ENCODE assay signal across 13 cellular contexts in genomic region chr4:8507251-8507570, GRCh38.
DNase-seq lines count a peak whose midpoint lies in the region; ATAC-seq and TF ChIP-seq lines count a peak whose summit lies in the region.
"Had no signal": no experiment of that assay in that cellular context is flagged by ENCODE, and none has a peak within 500 bp of the region (broad histone marks: within the 10 kb centered on the region; RNA-seq: fewer than 3 reads in every experiment).

No MANE protein-coding gene starts in this region.

- peak overlapping the region in 1 of 3 experiments; percentile 62; a peak in 2 of 7 replicates for H3K27ac Mint-ChIP-seq in H9
- H3K27ac Mint-ChIP-seq: activated naive CD8-positive, alpha-beta T cell treated with anti-CD3 and anti-CD28 coated beads, Interleukin-2, amount 10 ng/mL, durations not matched to agents 7 days and 5 days; CD4-positive, CD25-positive, alpha-beta regulatory T cell had no signal

- H3K9ac ChIP-seq in H9 (ENCODE audit: extremely low read depth, insufficient read length, low read length): no peak overlapping the region
- no peak overlapping the region for H3K9ac ChIP-seq in mesendoderm (ENCODE audit: low read length)

- H3K9me3 Mint-ChIP-seq in H9: peaks cover 0 to 4% of the 10 kb centered on the region in 2 experiments
- H3K9me3 Mint-ChIP-seq: activated naive CD8-positive, alpha-beta T cell treated with anti-CD3 and anti-CD28 coated beads, Interleukin-2, amount 10 ng/mL, durations not matched to agents 7 days and 5 days had no signal

- no peak overlapping the region for H2BK120ac ChIP-seq in H9 (ENCODE audit: low read depth, low read length, poor library complexity, severe bottlenecking)
- no peak overlapping the region for H2BK120ac ChIP-seq in mesendoderm (ENCODE audit: low read depth, low read length)

- H3K4me1 Mint-ChIP-seq in H9: peaks cover 36 to 41% of the 10 kb centered on the region in 2 experiments
- H3K4me1 Mint-ChIP-seq: activated naive CD8-positive, alpha-beta T cell treated with anti-CD3 and anti-CD28 coated beads, Interleukin-2, amount 10 ng/mL, durations not matched to agents 7 days and 5 days; CD4-positive, CD25-positive, alpha-beta regulatory T cell had no signal

- no CpG with 5 or more reads among the region's 12 CpGs for WGBS in H9 (ENCODE audit: extremely low coverage, insufficient read length, low lambda C conversion rate)
- WGBS in mesendoderm (ENCODE audit: extremely low coverage, insufficient coverage, low lambda C conversion rate): no CpG with 5 or more reads among the region's 12 CpGs

- no peak overlapping the region for H3T11ph ChIP-seq in H9 (ENCODE audit: low read length)

- H3K79me2 ChIP-seq in H9 (ENCODE audit: insufficient read depth, low read length) (no peaks in the 10 kb centered on the region), mesendoderm (ENCODE audit: control insufficient read depth, insufficient read depth, low read length) (no peaks in the 10 kb centered on the region)

- no peak overlapping the region for H2BK20ac ChIP-seq in H9 (ENCODE audit: low read depth, low read length, poor library complexity, severe bottlenecking)

- no peaks in the 10 kb centered on the region for H3K23me2 ChIP-seq in H9 (ENCODE audit: insufficient read length, low read depth, low read length, poor library complexity, severe bottlenecking)

- H4K91ac ChIP-seq in H9 (ENCODE audit: insufficient read length, low read depth, low read length): no peak overlapping the region

- H3K4me3 Mint-ChIP-seq in H9: no peak overlapping the region
- H3K4me3 Mint-ChIP-seq: activated naive CD8-positive, alpha-beta T cell treated with anti-CD3 and anti-CD28 coated beads, Interleukin-2, amount 10 ng/mL, durations not matched to agents 7 days and 5 days; CD4-positive, CD25-positive, alpha-beta regulatory T cell had no signal

- H3K4me1 ChIP-seq in H9 (ENCODE audit: insufficient read depth, low read length) (no peaks in the 10 kb centered on the region; the same call in 1 of the 2 replicates), mesendoderm (ENCODE audit: control insufficient read depth, low read depth, low read length) (peaks cover 3% of the 10 kb centered on the region)

- no peak overlapping the region for H3K4me3 ChIP-seq in mesendoderm (ENCODE audit: low read length)

- CTCF ChIA-PET in GM10248 (lab: Yijun Ruan, JAX): no interaction called here

- H3K27ac ChIP-seq in H9 (ENCODE audit: insufficient read length, low read depth, low read length) (no peak overlapping the region), cingulate gyrus (ENCODE audit: low read depth, low read length) (peak overlapping the region; percentile 58), mesendoderm (ENCODE audit: low read depth, low read length) (no peak overlapping the region), temporal lobe (ENCODE audit: low read depth, low read length) (peak overlapping the region; percentile 57)

- no peak for ATAC-seq in left colon
- ATAC-seq: Panc1 had no signal

- no peak for TF ChIP-seq CTCF in H9 (conservative IDR thresholded peaks at IDR 0.05)
- TF ChIP-seq CTCF in GM10248 (IDR thresholded peaks at IDR 0.05; ENCODE audit: control extremely low read depth, extremely low read depth, low read depth, missing control alignments): no peak

- H2BK15ac ChIP-seq in H9 (ENCODE audit: low read depth, low read length) (no peak overlapping the region), mesendoderm (replicated peaks; ENCODE audit: low read depth) (no peak overlapping the region)

- no peak overlapping the region for H2BK12ac ChIP-seq in H9 (ENCODE audit: insufficient read length, low read depth, low read length)

- H4K5ac ChIP-seq in H9 (ENCODE audit: insufficient read length, low read depth, low read length) (no peak overlapping the region), mesendoderm (ENCODE audit: low read length) (no peak overlapping the region)

- peaks cover 0 to 10% (median under 1%) of the 10 kb centered on the region in 3 experiments; a peak in 3 of 7 replicates for H3K36me3 Mint-ChIP-seq in H9 (ENCODE audit: insufficient read depth in 1 of 3, low read depth in 3 of 3)
- H3K36me3 Mint-ChIP-seq: activated naive CD8-positive, alpha-beta T cell treated with anti-CD3 and anti-CD28 coated beads, Interleukin-2, amount 10 ng/mL, durations not matched to agents 7 days and 5 days had no signal

- H3K56ac ChIP-seq in H9 (ENCODE audit: insufficient read length, low read depth, low read length) (no peak overlapping the region), mesendoderm (ENCODE audit: low read length) (peak overlapping the region; percentile 73)

- H2BK5ac ChIP-seq in H9 (ENCODE audit: insufficient read length, low read length) (no peak overlapping the region), mesendoderm (ENCODE audit: low read length) (no peak overlapping the region)

- H3K18ac ChIP-seq in H9 (ENCODE audit: insufficient read length, low read depth, low read length): peak overlapping the region; percentile 1
- H3K18ac ChIP-seq in mesendoderm (ENCODE audit: low read length): no peak overlapping the region

- peaks cover 2% of the 10 kb centered on the region; the same call in 1 of the 2 replicates for H3K27me3 Mint-ChIP-seq in H9 (ENCODE audit: low read depth)
- H3K27me3 Mint-ChIP-seq: activated naive CD8-positive, alpha-beta T cell treated with anti-CD3 and anti-CD28 coated beads, Interleukin-2, amount 10 ng/mL, durations not matched to agents 7 days and 5 days; CD4-positive, CD25-positive, alpha-beta regulatory T cell had no signal

- no peaks in the 10 kb centered on the region for H4K20me1 ChIP-seq in H9 (ENCODE audit: control insufficient read depth, insufficient read depth, insufficient read length)

- no peak overlapping the region for H4K8ac ChIP-seq in H9 (replicated peaks; ENCODE audit: insufficient read length, low read depth, low read length)
- no peak overlapping the region for H4K8ac ChIP-seq in mesendoderm (ENCODE audit: low read depth, low read length)

- intact Hi-C loops in left colon (cut with DNase I, micrococcal nuclease): no loop called here

- POLR2A ChIA-PET in GM10248 (lab: Yijun Ruan, JAX): no interaction called here

- H2AFZ ChIP-seq in H9 (ENCODE audit: low read length): no peak overlapping the region

- H2AK5ac ChIP-seq in H9 (ENCODE audit: insufficient read length, low read length) (no peak overlapping the region), mesendoderm (ENCODE audit: low read length) (no peak overlapping the region)

- H3K36me3 ChIP-seq in mesendoderm (ENCODE audit: control insufficient read depth, insufficient read depth, low read length): no peaks in the 10 kb centered on the region

- H3K79me1 ChIP-seq in H9 (ENCODE audit: insufficient read depth, low read depth, low read length, poor library complexity, severe bottlenecking): no peaks in the 10 kb centered on the region
- H3K79me1 ChIP-seq in mesendoderm (ENCODE audit: low read length): no peaks in the 10 kb centered on the region

- H3K27me3 ChIP-seq in H9 (ENCODE audit: insufficient read depth, low read length): no peaks in the 10 kb centered on the region
- H3K27me3 ChIP-seq in mesendoderm (ENCODE audit: insufficient read depth, low read length, poor library complexity): no peaks in the 10 kb centered on the region

- no peaks in the 10 kb centered on the region for H3K9me3 ChIP-seq in H9 (ENCODE audit: control insufficient read depth, low read depth, low read length)

- H3K4me2 ChIP-seq in H9 (ENCODE audit: insufficient read depth, insufficient read length, low read length) (no peak overlapping the region), mesendoderm (ENCODE audit: low read length) (no peak overlapping the region)

- H3K14ac ChIP-seq in H9 (ENCODE audit: insufficient read depth, low read length): 0 out of 2 replicates have a peak overlapping the region, but pooled peaks have one; percentile 62

- DNase-seq in H9: no peak
- DNase-seq in mesendoderm: no peak
- DNase-seq in GM10248 (ENCODE audit: extremely low spot score): no peak
- DNase-seq in effector CD8-positive, alpha-beta T cell (lab: John Stamatoyannopoulos, UW): no peak
- DNase-seq in COLO829 (ENCODE audit: low spot score): no peak
- DNase-seq in left colon: no peak
- DNase-seq: activated naive CD8-positive, alpha-beta T cell treated with anti-CD3 and anti-CD28 coated beads, Interleukin-2, amount 10 ng/mL, durations not matched to agents 7 days and 5 days; CD4-positive, CD25-positive, alpha-beta regulatory T cell; stimulated activated CD4-positive, alpha-beta T cell treated with anti-CD3 and anti-CD28 coated beads, Interleukin-12 subunit alpha, Interleukin-12 subunit beta, amount 100 ng/mL, for 4 hours; T1000 had no signal

- H3K4ac ChIP-seq in H9 (ENCODE audit: low read depth, low read length): no peak overlapping the region
- H3K4ac ChIP-seq in mesendoderm (ENCODE audit: low read depth, low read length): no peak overlapping the region

- H3K23ac ChIP-seq in H9 (ENCODE audit: insufficient read length, low read depth, low read length): no peak overlapping the region
- H3K23ac ChIP-seq in mesendoderm (ENCODE audit: low read length): peak overlapping the region; percentile 19

Comparison
In these comparisons a context has a peak if more than half of its experiments do, and no peak if none do; other contexts are left out.
1. H3K27ac ChIP-seq: peak in cingulate gyrus (single experiment) and temporal lobe (single experiment); none in H9 (single experiment) and mesendoderm (single experiment).